Comparison of ENCODE assay signal across 1 cellular context in the genomic region with DNA sequence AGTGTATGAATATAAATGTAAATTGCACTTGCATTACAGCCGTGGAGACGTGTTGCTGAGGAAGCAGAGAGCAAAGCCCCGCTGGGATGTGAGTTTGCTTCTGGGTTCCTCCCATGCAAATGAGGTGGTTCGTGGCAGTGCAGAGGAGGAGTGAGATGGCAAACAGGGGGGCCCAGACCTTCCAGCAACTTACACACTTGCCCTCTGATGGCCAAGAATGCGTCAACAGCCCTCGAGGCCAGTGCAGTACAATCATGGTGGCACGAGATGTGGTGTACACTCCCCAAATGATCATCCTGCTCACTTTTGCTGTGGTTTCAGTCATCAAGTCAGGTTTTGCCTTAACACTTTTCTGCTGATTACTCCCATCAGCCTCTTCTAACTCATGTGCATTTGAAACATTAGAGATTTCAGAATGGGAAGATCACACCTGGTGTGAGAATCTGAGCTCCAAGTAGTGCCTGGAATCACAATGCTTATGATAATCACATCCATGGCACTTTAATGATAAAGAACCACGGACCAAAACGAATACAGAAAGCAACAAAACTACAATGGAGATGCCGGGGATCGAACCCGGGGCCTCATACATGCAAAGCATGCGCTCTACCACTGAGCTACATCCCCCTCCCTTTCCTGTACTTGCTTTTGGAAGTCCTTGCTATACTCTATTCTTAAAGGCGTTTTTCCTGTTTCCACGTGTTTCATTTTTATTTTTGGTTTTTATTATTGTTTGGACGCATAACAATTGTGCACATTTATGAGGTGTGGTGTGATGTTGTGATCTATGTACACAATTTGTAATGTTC.
TF ChIP-seq lines count a peak whose summit lies in the region.

No MANE protein-coding gene starts in this region.

TF ChIP-seq in K562, 482 proteins besides CTCF, POLR2A, EP300 and RAD21 (continued from another document and continues in another):
- no peak for TF ChIP-seq ZNF449 (CRISPR knock-in tag; IDR thresholded peaks at IDR 0.05)
- no peak for TF ChIP-seq PCBP2 (IDR thresholded peaks at IDR 0.05; ENCODE audit: low read depth, low read length, poor library complexity, severe bottlenecking)
- TF ChIP-seq, protein P1, sequence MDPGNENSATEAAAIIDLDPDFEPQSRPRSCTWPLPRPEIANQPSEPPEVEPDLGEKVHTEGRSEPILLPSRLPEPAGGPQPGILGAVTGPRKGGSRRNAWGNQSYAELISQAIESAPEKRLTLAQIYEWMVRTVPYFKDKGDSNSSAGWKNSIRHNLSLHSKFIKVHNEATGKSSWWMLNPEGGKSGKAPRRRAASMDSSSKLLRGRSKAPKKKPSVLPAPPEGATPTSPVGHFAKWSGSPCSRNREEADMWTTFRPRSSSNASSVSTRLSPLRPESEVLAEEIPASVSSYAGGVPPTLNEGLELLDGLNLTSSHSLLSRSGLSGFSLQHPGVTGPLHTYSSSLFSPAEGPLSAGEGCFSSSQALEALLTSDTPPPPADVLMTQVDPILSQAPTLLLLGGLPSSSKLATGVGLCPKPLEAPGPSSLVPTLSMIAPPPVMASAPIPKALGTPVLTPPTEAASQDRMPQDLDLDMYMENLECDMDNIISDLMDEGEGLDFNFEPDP (CRISPR knock-in tag; IDR thresholded peaks at IDR 0.05): no peak
- no peak for TF ChIP-seq E2F5 (CRISPR knock-in tag; IDR thresholded peaks at IDR 0.05)
- peak; percentile 91 for TF ChIP-seq MYC (IDR thresholded peaks at IDR 0.05; ENCODE audit: low read depth, low read length)
- TF ChIP-seq MYC (CRISPR knock-in tag; IDR thresholded peaks at IDR 0.05; ENCODE audit: borderline replicate concordance, low read depth): peak; percentile 25; the same call in 1 of the 2 replicates
- TF ChIP-seq CREBBP (IDR thresholded peaks at IDR 0.05; ENCODE audit: low read depth, low read length): no peak
- TF ChIP-seq XRCC5 (IDR thresholded peaks at IDR 0.05; ENCODE audit: low read depth, low read length): peak; percentile 58; the same call in 1 of the 2 replicates
- TF ChIP-seq ZBTB33 (CRISPR knock-in tag; IDR thresholded peaks at IDR 0.05): no peak
- TF ChIP-seq NCOA2 (IDR thresholded peaks at IDR 0.05; ENCODE audit: partially characterized antibody in 2 of 2): no peak
- 0 out of 2 replicates have a peak, but pooled peaks have one; percentile 42 for TF ChIP-seq ZC3H11A (IDR thresholded peaks at IDR 0.05; ENCODE audit: low read depth, low read length)
- TF ChIP-seq ZNF253 (CRISPR knock-in tag; conservative IDR thresholded peaks at IDR 0.05): no peak
- TF ChIP-seq FOXP1 (CRISPR knock-in tag; IDR thresholded peaks at IDR 0.05): no peak
- 0 out of 2 replicates have a peak, but pooled peaks have one; percentile 40 for TF ChIP-seq ZBTB17 (CRISPR knock-in tag; IDR thresholded peaks at IDR 0.05)
- TF ChIP-seq, protein P2, sequence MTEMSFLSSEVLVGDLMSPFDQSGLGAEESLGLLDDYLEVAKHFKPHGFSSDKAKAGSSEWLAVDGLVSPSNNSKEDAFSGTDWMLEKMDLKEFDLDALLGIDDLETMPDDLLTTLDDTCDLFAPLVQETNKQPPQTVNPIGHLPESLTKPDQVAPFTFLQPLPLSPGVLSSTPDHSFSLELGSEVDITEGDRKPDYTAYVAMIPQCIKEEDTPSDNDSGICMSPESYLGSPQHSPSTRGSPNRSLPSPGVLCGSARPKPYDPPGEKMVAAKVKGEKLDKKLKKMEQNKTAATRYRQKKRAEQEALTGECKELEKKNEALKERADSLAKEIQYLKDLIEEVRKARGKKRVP (CRISPR knock-in tag; IDR thresholded peaks at IDR 0.05): no peak
- TF ChIP-seq SMC3 (conservative IDR thresholded peaks at IDR 0.05; ENCODE audit: insufficient read depth, low read depth, low read length): no peak
- TF ChIP-seq, protein P3, sequence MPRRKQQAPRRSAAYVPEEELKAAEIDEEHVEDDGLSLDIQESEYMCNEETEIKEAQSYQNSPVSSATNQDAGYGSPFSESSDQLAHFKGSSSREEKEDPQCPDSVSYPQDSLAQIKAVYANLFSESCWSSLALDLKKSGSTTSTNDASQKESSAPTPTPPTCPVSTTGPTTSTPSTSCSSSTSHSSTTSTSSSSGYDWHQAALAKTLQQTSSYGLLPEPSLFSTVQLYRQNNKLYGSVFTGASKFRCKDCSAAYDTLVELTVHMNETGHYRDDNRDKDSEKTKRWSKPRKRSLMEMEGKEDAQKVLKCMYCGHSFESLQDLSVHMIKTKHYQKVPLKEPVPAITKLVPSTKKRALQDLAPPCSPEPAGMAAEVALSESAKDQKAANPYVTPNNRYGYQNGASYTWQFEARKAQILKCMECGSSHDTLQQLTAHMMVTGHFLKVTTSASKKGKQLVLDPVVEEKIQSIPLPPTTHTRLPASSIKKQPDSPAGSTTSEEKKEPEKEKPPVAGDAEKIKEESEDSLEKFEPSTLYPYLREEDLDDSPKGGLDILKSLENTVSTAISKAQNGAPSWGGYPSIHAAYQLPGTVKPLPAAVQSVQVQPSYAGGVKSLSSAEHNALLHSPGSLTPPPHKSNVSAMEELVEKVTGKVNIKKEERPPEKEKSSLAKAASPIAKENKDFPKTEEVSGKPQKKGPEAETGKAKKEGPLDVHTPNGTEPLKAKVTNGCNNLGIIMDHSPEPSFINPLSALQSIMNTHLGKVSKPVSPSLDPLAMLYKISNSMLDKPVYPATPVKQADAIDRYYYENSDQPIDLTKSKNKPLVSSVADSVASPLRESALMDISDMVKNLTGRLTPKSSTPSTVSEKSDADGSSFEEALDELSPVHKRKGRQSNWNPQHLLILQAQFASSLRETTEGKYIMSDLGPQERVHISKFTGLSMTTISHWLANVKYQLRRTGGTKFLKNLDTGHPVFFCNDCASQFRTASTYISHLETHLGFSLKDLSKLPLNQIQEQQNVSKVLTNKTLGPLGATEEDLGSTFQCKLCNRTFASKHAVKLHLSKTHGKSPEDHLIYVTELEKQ (CRISPR knock-in tag; IDR thresholded peaks at IDR 0.05): no peak
- no peak for TF ChIP-seq TAF15 (IDR thresholded peaks at IDR 0.05; ENCODE audit: low read depth, low read length)
- no peak for TF ChIP-seq ZNF311 (CRISPR knock-in tag; IDR thresholded peaks at IDR 0.05)
- TF ChIP-seq E2F4 (CRISPR knock-in tag; IDR thresholded peaks at IDR 0.05; ENCODE audit: low read depth): no peak
- TF ChIP-seq PML (IDR thresholded peaks at IDR 0.05; ENCODE audit: low read length): no peak
- no peak for TF ChIP-seq CHAMP1 (IDR thresholded peaks at IDR 0.05)
- TF ChIP-seq SAFB (IDR thresholded peaks at IDR 0.05; ENCODE audit: borderline replicate concordance, low read depth, low read length): no peak
- TF ChIP-seq CEBPG (CRISPR knock-in tag; IDR thresholded peaks at IDR 0.05): no peak
- no peak for TF ChIP-seq CEBPG (tag; conservative IDR thresholded peaks at IDR 0.05 in 1 of 2, IDR thresholded peaks at IDR 0.05 in 1 of 2)
- TF ChIP-seq ZKSCAN8 (CRISPR knock-in tag; IDR thresholded peaks at IDR 0.05): no peak
- no peak for TF ChIP-seq WHSC1 (IDR thresholded peaks at IDR 0.05; ENCODE audit: low read length)
- peak; percentile 66; the same call in 1 of the 2 replicates for TF ChIP-seq CGGBP1 (CRISPR knock-in tag; IDR thresholded peaks at IDR 0.05)
- TF ChIP-seq POLR2AphosphoS5 (IDR thresholded peaks at IDR 0.05; ENCODE audit: control insufficient read depth, insufficient read depth, low read depth, low read length): no peak
- peak; percentile 100 for TF ChIP-seq POLR2H (tag; IDR thresholded peaks at IDR 0.05; ENCODE audit: low read depth)
- TF ChIP-seq NR2C2 (CRISPR knock-in tag; IDR thresholded peaks at IDR 0.05): no peak
- TF ChIP-seq NR2C2 (tag; IDR thresholded peaks at IDR 0.05): no peak
- TF ChIP-seq ZZZ3 (IDR thresholded peaks at IDR 0.05): no peak
- TF ChIP-seq CCNT2 (IDR thresholded peaks at IDR 0.05; ENCODE audit: borderline replicate concordance, extremely low read depth, insufficient read length, low read depth, low read length): no peak
